ENCODE assay signal across 19 cellular contexts in the genomic region with DNA sequence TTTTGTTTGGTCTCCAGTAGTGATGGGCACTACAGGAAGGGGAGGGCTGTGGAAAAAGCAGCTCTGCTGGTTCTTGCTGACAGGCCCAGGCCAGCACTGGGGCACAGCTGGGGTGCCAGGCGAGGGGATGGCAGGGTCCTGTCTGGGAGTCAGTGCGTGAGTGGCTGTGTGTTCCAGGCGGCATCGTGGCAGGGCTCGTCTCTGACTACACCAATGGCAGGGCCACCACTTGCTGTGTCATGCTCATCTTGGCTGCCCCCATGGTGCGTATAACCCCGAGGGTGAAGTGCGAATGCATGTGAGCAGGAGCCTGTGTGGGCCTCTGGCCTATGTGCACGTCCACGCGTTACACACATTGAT.
"Had no signal": no experiment of that assay in that cellular context is flagged by ENCODE, and none has a peak within 500 bp of the region (broad histone marks: within the 10 kb centered on the region; RNA-seq: fewer than 3 reads in every experiment).

No MANE protein-coding gene starts in this region.

- H3K4me1 Mint-ChIP-seq: activated CD4-positive, alpha-beta T cell treated with anti-CD3 and anti-CD28 coated beads, Interleukin-2, amount 10 ng/mL, durations not matched to agents 24 days and 14 days; activated T-helper 17 cell treated with anti-CD3 and anti-CD28 coated beads, Interleukin-2, amount 50 U/mL, for 72 hours; immature natural killer cell; WTC11 had no signal

- ATAC-seq: activated CD8-positive, alpha-beta T cell treated with anti-CD3 and anti-CD28 coated beads, Interleukin-2, amount 10 ng/mL, durations not matched to agents 7 days and 5 days; activated T-helper 17 cell treated with anti-CD3 and anti-CD28 coated beads, Interleukin-2, amount 50 U/mL, for 72 hours; heart left ventricle; WTC11 had no signal

- H3K9me3 ChIP-seq: heart left ventricle, right atrium auricular region, tibial nerve had no signal

- H3K4me3 ChIP-seq: heart left ventricle, right atrium auricular region, skin epidermis, tibial nerve had no signal

- H3K9me3 Mint-ChIP-seq: activated CD4-positive, alpha-beta T cell treated with anti-CD3 and anti-CD28 coated beads, Interleukin-2, amount 10 ng/mL, durations not matched to agents 24 days and 14 days; activated T-helper 17 cell treated with anti-CD3 and anti-CD28 coated beads, Interleukin-2, amount 50 U/mL, for 72 hours; immature natural killer cell; WTC11 had no signal

- H3K4me1 ChIP-seq: heart left ventricle, right atrium auricular region had no signal

- H3K27me3 Mint-ChIP-seq: activated CD4-positive, alpha-beta T cell treated with anti-CD3 and anti-CD28 coated beads, Interleukin-2, amount 10 ng/mL, durations not matched to agents 24 days and 14 days; activated T-helper 17 cell treated with anti-CD3 and anti-CD28 coated beads, Interleukin-2, amount 50 U/mL, for 72 hours had no signal

- H3K27me3 ChIP-seq: brain microvascular endothelial cell, right atrium auricular region, tibial nerve had no signal

- H3K4me3 Mint-ChIP-seq: activated CD4-positive, alpha-beta T cell treated with anti-CD3 and anti-CD28 coated beads, Interleukin-2, amount 10 ng/mL, durations not matched to agents 24 days and 14 days; activated CD8-positive, alpha-beta T cell treated with anti-CD3 and anti-CD28 coated beads, Interleukin-2, amount 10 ng/mL, durations not matched to agents 7 days and 5 days; activated T-helper 17 cell treated with anti-CD3 and anti-CD28 coated beads, Interleukin-2, amount 50 U/mL, for 72 hours; immature natural killer cell; WTC11 had no signal

- H3K27ac Mint-ChIP-seq: activated CD4-positive, alpha-beta T cell treated with anti-CD3 and anti-CD28 coated beads, Interleukin-2, amount 10 ng/mL, durations not matched to agents 24 days and 14 days; activated CD8-positive, alpha-beta T cell treated with anti-CD3 and anti-CD28 coated beads, Interleukin-2, amount 10 ng/mL, durations not matched to agents 7 days and 5 days; activated T-helper 17 cell treated with anti-CD3 and anti-CD28 coated beads, Interleukin-2, amount 50 U/mL, for 72 hours; immature natural killer cell; WTC11 had no signal

- H3K36me3 ChIP-seq: brain microvascular endothelial cell, right atrium auricular region, tibial nerve had no signal

- H3K27ac ChIP-seq: heart left ventricle, right atrium auricular region had no signal

- H3K36me3 Mint-ChIP-seq: immature natural killer cell, WTC11 had no signal

- DNase-seq: activated CD4-positive, alpha-beta T cell treated with anti-CD3 and anti-CD28 coated beads, Interleukin-2, amount 10 ng/mL, durations not matched to agents 24 days and 14 days; activated CD8-positive, alpha-beta T cell treated with anti-CD3 and anti-CD28 coated beads, Interleukin-2, amount 10 ng/mL, durations not matched to agents 7 days and 5 days; activated naive CD4-positive, alpha-beta T cell treated with Interleukin-2 at 50 U/mL for 16 hours; anterior cingulate cortex; brain microvascular endothelial cell; effector CD8-positive, alpha-beta T cell; foreskin melanocyte; heart left ventricle; immature natural killer cell; midbrain; stimulated activated CD4-positive, alpha-beta T cell treated with anti-CD3 and anti-CD28 coated beads, Interleukin-4, amount 100 ng/mL, for 24 hours; stimulated activated naive CD4-positive, alpha-beta T cell treated with Interleukin-2 at 50 U/mL for 16 hours; substantia nigra; T-helper 2 cell had no signal
